In genomic region chr5:103624748-103625147, GRCh38 we compare ENCODE assay signal across 26 cellular contexts.
A peak's percentile ranks its signal among the peaks of the same experiment; 100 is the strongest.
DNase-seq lines count a peak whose midpoint lies in the region; ATAC-seq, FAIRE-seq and TF ChIP-seq lines count a peak whose summit lies in the region.
"Had no signal": no experiment of that assay in that cellular context is flagged by ENCODE, and none has a peak within 500 bp of the region (broad histone marks: within the 10 kb centered on the region; RNA-seq: fewer than 3 reads in every experiment).

No MANE protein-coding gene starts in this region.

- no peak overlapping the region for H3K4me3 ChIP-seq in right cardiac atrium (ENCODE audit: low read length)
- H3K4me3 ChIP-seq in astrocyte (ENCODE audit: insufficient read depth, low read depth, low read length) = no peak overlapping the region
- no peak overlapping the region for H3K4me3 ChIP-seq in fibroblast of pulmonary artery (replicated peaks; ENCODE audit: low read depth, low read length)
- no peak overlapping the region for H3K4me3 ChIP-seq in skeletal muscle satellite cell (ENCODE audit: low read length)
- H3K4me3 ChIP-seq: A549, adrenal gland, BLaER1, esophagus squamous epithelium, lower lobe of right lung, SJSA1, uterus had no signal

- WGBS in right cardiac atrium = 69% methylated on average over 8 of the region's 8 CpGs

- no peak overlapping the region for H3K4me3 Mint-ChIP-seq in astrocyte (ENCODE audit: unreplicated experiment)
- H3K4me3 Mint-ChIP-seq: stimulated activated effector memory CD8-positive, alpha-beta T cell treated with anti-CD3 and anti-CD28 coated beads, Interleukin-12 subunit alpha, Interleukin-12 subunit beta, amount 100 ng/mL, for 72 hours; T-helper 17 cell had no signal

- H3K27me3 Mint-ChIP-seq in astrocyte (ENCODE audit: low read depth, unreplicated experiment) = no peaks in the 10 kb centered on the region
- H3K27me3 Mint-ChIP-seq: T-helper 17 cell had no signal

- no peaks in the 10 kb centered on the region for H3K9me3 ChIP-seq in right cardiac atrium (ENCODE audit: control insufficient read depth, low read length)
- no peaks in the 10 kb centered on the region for H3K9me3 ChIP-seq in astrocyte (ENCODE audit: insufficient read depth, low read depth, low read length)
- no peaks in the 10 kb centered on the region for H3K9me3 ChIP-seq in skeletal muscle satellite cell (replicated peaks; ENCODE audit: low read length)
- H3K9me3 ChIP-seq: A549, adrenal gland, BLaER1, esophagus squamous epithelium, lower lobe of right lung, SJSA1, uterus had no signal

- ATAC-seq in right cardiac atrium (peak; percentile 38 to 90), HG02571 (IDR thresholded peaks at IDR 0.05; ENCODE audit: unreplicated experiment) (no peak), HG03159 (IDR thresholded peaks at IDR 0.05; ENCODE audit: unreplicated experiment) (no peak)
- ATAC-seq: lower lobe of right lung; stimulated activated effector memory CD8-positive, alpha-beta T cell treated with anti-CD3 and anti-CD28 coated beads, Interleukin-12 subunit alpha, Interleukin-12 subunit beta, amount 100 ng/mL, for 72 hours; T-helper 17 cell had no signal

- intact Hi-C loops in right cardiac atrium (cut with DNase I) = no loop called here
- intact Hi-C loops in cardiac septum (cut with DNase I) = no loop called here

- DNase-seq in right cardiac atrium = peak in 1 of 3 donors; percentile 10
- no peak for DNase-seq in cardiac septum (ENCODE audit: low spot score)
- DNase-seq in astrocyte (ENCODE audit: low read depth) = peak; percentile 18
- DNase-seq in fibroblast of pulmonary artery (ENCODE audit: low read depth) = peak; percentile 59
- DNase-seq in NK-92 treated with Interleukin-12 subunit alpha and Interleukin-12 subunit beta, amount 100 ng/mL, for 24 hours (lab: John Stamatoyannopoulos, UW) = no peak
- DNase-seq: activated CD4-positive, alpha-beta T cell treated with anti-CD3 and anti-CD28 coated beads, Interleukin-2, amount 50 U/mL, for 1 hour; activated CD8-positive, alpha-beta memory T cell treated with anti-CD3 and anti-CD28 coated beads, Interleukin-2, amount 50 U/mL, for 4 hours; activated effector memory CD4-positive, alpha-beta T cell treated with Interleukin-2 at 50 U/mL for 16 hours; adrenal gland; Calu3; effector CD4-positive, alpha-beta T cell; esophagus squamous epithelium; lower lobe of right lung; NCI-H1694; NCI-H774; nucleus accumbens; T-helper 17 cell; uterus; WERI-Rb-1 had no signal

- no peak overlapping the region for H2AFZ ChIP-seq in astrocyte (ENCODE audit: low read depth, low read length)

- no peaks in the 10 kb centered on the region for H3K79me2 ChIP-seq in astrocyte (ENCODE audit: insufficient read depth, low read length)

- peaks cover 2% of the 10 kb centered on the region for H3K4me1 Mint-ChIP-seq in astrocyte (ENCODE audit: low read depth, unreplicated experiment)
- H3K4me1 Mint-ChIP-seq: stimulated activated effector memory CD8-positive, alpha-beta T cell treated with anti-CD3 and anti-CD28 coated beads, Interleukin-12 subunit alpha, Interleukin-12 subunit beta, amount 100 ng/mL, for 72 hours; T-helper 17 cell had no signal

- no peak for FAIRE-seq in astrocyte (lab: Jason Lieb, UNC)
- FAIRE-seq: A549 had no signal

- H3K4me2 ChIP-seq in astrocyte (ENCODE audit: low read length) (no peak overlapping the region), skeletal muscle satellite cell (ENCODE audit: low read length) (peak overlapping the region; percentile 42)
- H3K4me2 ChIP-seq: A549, BLaER1 had no signal

- H3K27me3 ChIP-seq in right cardiac atrium (ENCODE audit: control insufficient read depth, insufficient read depth) (no peaks in the 10 kb centered on the region), astrocyte (ENCODE audit: insufficient read depth, low read length) (no peaks in the 10 kb centered on the region), skeletal muscle satellite cell (ENCODE audit: control insufficient read depth, insufficient read depth, low read length) (no peaks in the 10 kb centered on the region)
- H3K27me3 ChIP-seq: adrenal gland, BLaER1, esophagus squamous epithelium, SJSA1, uterus had no signal

- H3K9me3 Mint-ChIP-seq in astrocyte (ENCODE audit: unreplicated experiment) = peaks cover 2% of the 10 kb centered on the region
- H3K9me3 Mint-ChIP-seq: stimulated activated effector memory CD8-positive, alpha-beta T cell treated with anti-CD3 and anti-CD28 coated beads, Interleukin-12 subunit alpha, Interleukin-12 subunit beta, amount 100 ng/mL, for 72 hours had no signal

- H3K27ac Mint-ChIP-seq in astrocyte (ENCODE audit: unreplicated experiment) = no peak overlapping the region
- H3K27ac Mint-ChIP-seq: stimulated activated effector memory CD8-positive, alpha-beta T cell treated with anti-CD3 and anti-CD28 coated beads, Interleukin-12 subunit alpha, Interleukin-12 subunit beta, amount 100 ng/mL, for 72 hours; T-helper 17 cell had no signal

- H3K36me3 Mint-ChIP-seq in astrocyte (ENCODE audit: low read depth, unreplicated experiment) = no peaks in the 10 kb centered on the region
- H3K36me3 Mint-ChIP-seq: stimulated activated effector memory CD8-positive, alpha-beta T cell treated with anti-CD3 and anti-CD28 coated beads, Interleukin-12 subunit alpha, Interleukin-12 subunit beta, amount 100 ng/mL, for 72 hours had no signal

- H3K27ac ChIP-seq in right cardiac atrium (ENCODE audit: low read length) = peak overlapping the region; percentile 23
- no peak overlapping the region for H3K27ac ChIP-seq in astrocyte (ENCODE audit: low read depth, low read length)
- H3K27ac ChIP-seq: A549, adrenal gland, BLaER1, esophagus squamous epithelium, lower lobe of right lung, SJSA1, uterus, WERI-Rb-1 had no signal

- no peak overlapping the region for H3K9ac ChIP-seq in astrocyte (ENCODE audit: low read length)
- H3K9ac ChIP-seq in skeletal muscle satellite cell (ENCODE audit: low read depth, low read length) = no peak overlapping the region
- H3K9ac ChIP-seq: BLaER1 had no signal

- H3K36me3 ChIP-seq in astrocyte (ENCODE audit: insufficient read depth, low read length) (no peaks in the 10 kb centered on the region), skeletal muscle satellite cell (ENCODE audit: insufficient read depth, low read length) (no peaks in the 10 kb centered on the region)
- H3K36me3 ChIP-seq: adrenal gland, BLaER1, esophagus squamous epithelium, lower lobe of right lung, SJSA1, uterus, WERI-Rb-1 had no signal

- H3K4me1 ChIP-seq in right cardiac atrium (ENCODE audit: control insufficient read depth, insufficient read depth, low read length) (peaks cover 3% of the 10 kb centered on the region), astrocyte (ENCODE audit: insufficient read depth, low read length) (no peaks in the 10 kb centered on the region), skeletal muscle satellite cell (ENCODE audit: control insufficient read depth, insufficient read depth, low read length) (peaks cover 11% of the 10 kb centered on the region)
- H3K4me1 ChIP-seq: adrenal gland, BLaER1, lower lobe of right lung, SJSA1, uterus had no signal

- no peaks in the 10 kb centered on the region for H4K20me1 ChIP-seq in astrocyte (ENCODE audit: insufficient read depth, low read length)
- H4K20me1 ChIP-seq: BLaER1 had no signal

- no peak for TF ChIP-seq CTCF in astrocyte (IDR thresholded peaks at IDR 0.05; ENCODE audit: insufficient read depth, low read depth, low read length)
- TF ChIP-seq CTCF in fibroblast of pulmonary artery (IDR thresholded peaks at IDR 0.05; ENCODE audit: low read length, missing control alignments) = no peak

Comparison
In these comparisons a context has a peak if more than half of its experiments do, and no peak if none do; other contexts are left out.
1. ATAC-seq: peak in right cardiac atrium (2 of 2); none in HG02571 (single experiment) and HG03159 (single experiment).
2. DNase-seq: peak in astrocyte (single experiment) and fibroblast of pulmonary artery (single experiment); none in cardiac septum (single experiment) and NK-92 treated with Interleukin-12 subunit alpha and Interleukin-12 subunit beta, amount 100 ng/mL, for 24 hours (single experiment).